In genomic region chr16:54239441-54239840, GRCh38 we compare ENCODE assay signal across 18 cellular contexts. TPM values are rescaled to one million over a fixed set of nuclear protein-coding genes. Genes with fewer than 3 reads are reported as not detected.
"Had no signal": no experiment of that assay in that cellular context is flagged by ENCODE, and none has a peak within 500 bp of the region (broad histone marks: within the 10 kb centered on the region; RNA-seq: fewer than 3 reads in every experiment).

No MANE protein-coding gene starts in this region.

- H3K4me1 ChIP-seq: sigmoid colon, thyroid gland had no signal

- H3K79me2 ChIP-seq: hepatocyte had no signal

- H3K4me2 ChIP-seq: hepatocyte had no signal

- H3K4me3 ChIP-seq: hepatocyte, sigmoid colon, stomach, thyroid gland had no signal

- H3K27ac ChIP-seq: hepatocyte, thyroid gland had no signal

- H3K27me3 ChIP-seq: hepatocyte, thyroid gland had no signal

- DNase-seq: activated CD4-positive, alpha-beta T cell treated with anti-CD3 and anti-CD28 coated beads, Interleukin-2, amount 10 ng/mL, durations not matched to agents 24 days and 14 days; activated CD4-positive, CD25-positive, alpha-beta regulatory T cell; activated CD8-positive, alpha-beta memory T cell treated with anti-CD3 and anti-CD28 coated beads, Interleukin-2, amount 50 U/mL, for 4 hours; activated CD8-positive, alpha-beta T cell treated with anti-CD3 and anti-CD28 coated beads, Interleukin-2, amount 10 ng/mL, durations not matched to agents 7 days and 5 days; activated effector memory CD4-positive, alpha-beta T cell treated with anti-CD3 and anti-CD28 coated beads, Interleukin-2, amount 50 U/mL, for 16 hours; activated T-cell treated with anti-CD3 and anti-CD28 coated beads, Interleukin-2, amount 50 U/mL, for 48 hours; amygdala; effector memory CD4-positive, alpha-beta T cell; kidney; mesendoderm; natural killer cell; sigmoid colon; stimulated activated CD4-positive, alpha-beta T cell treated with anti-CD3 and anti-CD28 coated beads, Interleukin-1b, Interleukin-23, amount 100 ng/mL, for 48 hours; stomach; SW 1271; thyroid gland had no signal

- H3K9me3 ChIP-seq: sigmoid colon, stomach, thyroid gland had no signal

- H3K36me3 ChIP-seq: sigmoid colon, stomach, thyroid gland had no signal

- H2AFZ ChIP-seq: hepatocyte had no signal

RNA-seq across cellular contexts. Expression of gene IRX3, which starts 47.1 kb away (rescaled TPM):
- total RNA-seq: activated CD8-positive, alpha-beta T cell treated with anti-CD3 and anti-CD28 coated beads, Interleukin-2, amount 10 ng/mL, durations not matched to agents 7 days and 5 days; activated naive CD4-positive, alpha-beta T cell treated with anti-CD3 and anti-CD28 coated beads, Interleukin-2, amount 50 U/mL, for 72 hours; natural killer cell had no signal
